Comparison of ENCODE assay signal across 8 cellular contexts in genomic region chr1:184051485-184052193, GRCh38. TPM values are rescaled to one million over a fixed set of nuclear protein-coding genes. Genes with fewer than 3 reads are reported as not detected.
DNase-seq lines count a peak whose midpoint lies in the region; ATAC-seq and TF ChIP-seq lines count a peak whose summit lies in the region.

Gene TSEN15, plus strand, starts transcription at chr1:184051730. Its CDS starts 26 bp downstream, at chr1:184051756.

- TF ChIP-seq POLR2A in GM10847 (IDR thresholded peaks at IDR 0.05; ENCODE audit: extremely low read depth, insufficient read length) = peak; percentile 93
- TF ChIP-seq POLR2A in vagina (IDR thresholded peaks at IDR 0.05) = no peak

- intact Hi-C loops in left cardiac atrium (cut with DNase I) = no loop called here
- intact Hi-C loops in vagina (cut with DNase I) = no loop called here

- peak within 1 kb of the TSS; percentile 79 for H3K27ac ChIP-seq in vagina

- peaks cover 11% of the 10 kb centered on the region for H3K36me3 ChIP-seq in adipocyte (ENCODE audit: control insufficient read depth, insufficient read depth, low read length, severe bottlenecking)
- H3K36me3 ChIP-seq in vagina = no peaks in the 10 kb centered on the region

- no peak for TF ChIP-seq CTCF in vagina (IDR thresholded peaks at IDR 0.05)

- no peaks in the 10 kb centered on the region for H3K9me3 ChIP-seq in adipocyte (ENCODE audit: control insufficient read depth, low read length)
- no peaks in the 10 kb centered on the region for H3K9me3 ChIP-seq in vagina

- DNase-seq in NCI-H1092 treated with DMSO at 0.1 percent for 48 hours (lab: John Stamatoyannopoulos, UW) (peak; percentile 88), T follicular helper cell (ENCODE audit: low read depth) (peak; percentile 45), adipocyte (ENCODE audit: low read depth) (peak; percentile 94), left cardiac atrium (peak; percentile 82), pulmonary artery endothelial cell (ENCODE audit: low read depth, low spot score) (peak; percentile 10), vagina (ENCODE audit: extremely low spot score in 2 of 2) (no peak)

- H3K27me3 ChIP-seq in adipocyte (replicated peaks; ENCODE audit: control insufficient read depth, insufficient read depth, low read length) (no peaks in the 10 kb centered on the region), vagina (no peaks in the 10 kb centered on the region)

- peak within 1 kb of the TSS; percentile 98 for H3K9ac ChIP-seq in adipocyte (ENCODE audit: low read length)

- ATAC-seq in HG02610 (IDR thresholded peaks at IDR 0.05; ENCODE audit: unreplicated experiment) (peak; percentile 98), left cardiac atrium (peak; percentile 99 to 100)

- H3K4me3 ChIP-seq in adipocyte (ENCODE audit: low read length) (peak within 1 kb of the TSS; percentile 93), vagina (peak within 1 kb of the TSS; percentile 88 to 93)

- H3K4me1 ChIP-seq in adipocyte (ENCODE audit: control insufficient read depth, insufficient read depth, low read length) (peaks cover 31% of the 10 kb centered on the region), vagina (peaks cover 30% of the 10 kb centered on the region)

RNA-seq across cellular contexts. Expression of gene TSEN15, which starts in this region (rescaled TPM):
- total RNA-seq in left cardiac atrium = 10 to 100 TPM; 20.2 to 23.6 TPM
- 30.0 and 30.9 TPM in 2 replicates for total RNA-seq in pulmonary artery endothelial cell
- total RNA-seq in vagina = 18.4 TPM

Comparison
In these comparisons a context has a peak if more than half of its experiments do, and no peak if none do; other contexts are left out.
1. DNase-seq: peak in NCI-H1092 treated with DMSO at 0.1 percent for 48 hours (single experiment), T follicular helper cell (single experiment), adipocyte (single experiment), left cardiac atrium (single experiment) and pulmonary artery endothelial cell (single experiment); none in vagina (0 of 2).